10 cellular contexts compared by ENCODE assay signal in the genomic region with DNA sequence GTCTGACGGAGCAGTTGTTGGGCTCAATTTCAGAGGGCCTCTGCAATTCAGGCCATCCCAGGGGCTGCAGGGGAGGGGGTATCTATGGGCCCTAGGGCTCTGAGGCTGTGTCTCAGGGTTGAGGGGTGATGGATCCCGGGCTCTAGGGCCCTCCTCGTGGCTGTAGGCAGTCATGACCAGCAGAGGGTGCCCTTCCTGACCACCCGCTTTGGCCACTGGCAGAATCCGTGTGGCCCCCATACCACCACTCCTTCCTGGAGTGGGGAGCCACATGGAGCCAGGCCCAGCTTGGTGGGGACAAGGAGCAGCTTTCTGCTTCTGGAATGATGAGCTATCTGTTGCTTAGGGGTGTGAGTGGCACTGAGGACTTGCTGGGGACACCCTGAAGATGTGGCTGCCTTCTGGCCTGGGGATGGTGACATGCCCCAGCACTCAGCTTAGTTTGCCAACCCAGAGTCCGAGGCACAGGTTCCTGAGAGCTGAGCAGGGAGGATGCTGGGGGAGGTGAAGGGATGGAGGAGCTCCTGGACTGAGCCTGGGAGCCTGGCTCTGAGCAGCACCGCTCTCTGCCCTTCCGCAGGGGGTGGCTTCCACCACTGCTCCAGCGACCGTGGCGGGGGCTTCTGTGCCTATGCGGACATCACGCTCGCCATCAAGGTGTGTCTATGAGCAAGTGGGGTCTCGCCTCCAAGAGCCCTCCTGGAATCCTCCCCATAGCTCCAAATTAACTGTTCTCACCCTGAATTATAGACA. TPM values are rescaled to one million over a fixed set of nuclear protein-coding genes. Genes with fewer than 3 reads are reported as not detected.
DNase-seq lines count a peak whose midpoint lies in the region; ATAC-seq and TF ChIP-seq lines count a peak whose summit lies in the region.
"Had no signal": no experiment of that assay in that cellular context is flagged by ENCODE, and none has a peak within 500 bp of the region (broad histone marks: within the 10 kb centered on the region; RNA-seq: fewer than 3 reads in every experiment).

No MANE protein-coding gene starts in this region.

- no peaks in the 10 kb centered on the region for H4K20me1 ChIP-seq in OCI-LY7 (ENCODE audit: insufficient read depth, low read length)

- H3K36me3 ChIP-seq in OCI-LY7 (ENCODE audit: insufficient read depth, low read length) (no peaks in the 10 kb centered on the region), tibial nerve (peaks cover 0 to 38% (median 0%) of the 10 kb centered on the region in 3 donors)

- no peak overlapping the region for H3K27ac ChIP-seq in OCI-LY7 (ENCODE audit: low read depth, low read length, poor library complexity, severe bottlenecking)
- no peak overlapping the region for H3K27ac ChIP-seq in foreskin keratinocyte
- peak overlapping the region in 1 of 4 donors; percentile 16 for H3K27ac ChIP-seq in tibial nerve

- TF ChIP-seq CTCF in OCI-LY7 (conservative IDR thresholded peaks at IDR 0.05; ENCODE audit: low read length) (peak; percentile 78), foreskin keratinocyte (conservative IDR thresholded peaks at IDR 0.05) (peak; percentile 64), tibial nerve (IDR thresholded peaks at IDR 0.05) (peak; percentile 16 to 54 (median 40))

- no peak for TF ChIP-seq POLR2A in tibial nerve (IDR thresholded peaks at IDR 0.05)

- H3K4me1 ChIP-seq in OCI-LY7 (ENCODE audit: insufficient read depth, low read length, poor library complexity, severe bottlenecking) (no peaks in the 10 kb centered on the region), foreskin keratinocyte (peaks cover 5% of the 10 kb centered on the region), tibial nerve (peaks cover 3 to 34% (median 15%) of the 10 kb centered on the region in 4 donors)

- intact Hi-C loops in OCI-LY7 (cut with micrococcal nuclease; ENCODE audit: unreplicated experiment), result loop anchor here (1.0 kb wide), 1 partner anchor 148 kb away; no protein-coding TSS in a partner anchor

- no TSS peak for BruUV-seq in OCI-LY7 (replicated peaks; lab: Mats Ljungman, UMichigan)

- no peaks in the 10 kb centered on the region for H3K27me3 ChIP-seq in foreskin keratinocyte
- no peaks in the 10 kb centered on the region for H3K27me3 ChIP-seq in tibial nerve

- H3K9me2 ChIP-seq in OCI-LY7 (ENCODE audit: insufficient read depth, low read length), result no peaks in the 10 kb centered on the region

- H2AFZ ChIP-seq in OCI-LY7 (ENCODE audit: low read length), result no peak overlapping the region

- no peak overlapping the region for H3K4me2 ChIP-seq in OCI-LY7 (ENCODE audit: low read length)

- no peaks in the 10 kb centered on the region for H3K9me3 Mint-ChIP-seq in activated T-cell treated with anti-CD3 and anti-CD28 coated beads, Interleukin-2, amount 50 U/mL, for 72 hours

- CTCF ChIA-PET in OCI-LY7 (lab: Charles Lee; ENCODE audit: unreplicated experiment), result interaction anchor here (0.6 to 0.7 kb wide), 2 partner anchors 148 to 156 kb away, joined by 3 to 4 read pairs; no protein-coding TSS in a partner anchor

- no peak for TF ChIP-seq EP300 in tibial nerve (IDR thresholded peaks at IDR 0.05)

- no peak overlapping the region for H3K27ac Mint-ChIP-seq in activated T-cell treated with anti-CD3 and anti-CD28 coated beads, Interleukin-2, amount 50 U/mL, for 72 hours

- DNase-seq in activated T-cell treated with anti-CD3 and anti-CD28 coated beads, Interleukin-2, amount 50 U/mL, for 72 hours, result peak; percentile 12 to 16
- no peak for DNase-seq in activated T-cell treated with anti-CD3 and anti-CD28 coated beads, Interleukin-2, amount 50 U/mL, for 1 hour
- DNase-seq in OCI-LY7 (ENCODE audit: low spot score) (peak; percentile 27), foreskin keratinocyte (no peak), tibial nerve (ENCODE audit: low spot score in 2 of 2) (no peak), DMS53 treated with DMSO at 0.1 percent for 48 hours (lab: John Stamatoyannopoulos, UW; ENCODE audit: unreplicated experiment) (no peak), A172 (ENCODE audit: low spot score) (no peak)
- DNase-seq: DMS153, small intestine had no signal

- H3K4me3 ChIP-seq in OCI-LY7 (ENCODE audit: low read depth, low read length, poor library complexity, severe bottlenecking) (no peak overlapping the region), tibial nerve (no peak overlapping the region)

- 76 to 78% methylated on average over 15 of the region's 15 CpGs for WGBS in tibial nerve, 2 donors

- H3K36me3 Mint-ChIP-seq in activated T-cell treated with anti-CD3 and anti-CD28 coated beads, Interleukin-2, amount 50 U/mL, for 72 hours (ENCODE audit: insufficient read depth in 2 of 2), result no peaks in the 10 kb centered on the region

- no peaks in the 10 kb centered on the region for H3K27me3 Mint-ChIP-seq in activated T-cell treated with anti-CD3 and anti-CD28 coated beads, Interleukin-2, amount 50 U/mL, for 72 hours (ENCODE audit: low read depth)

- ATAC-seq in activated T-cell treated with anti-CD3 and anti-CD28 coated beads, Interleukin-2, amount 50 U/mL, for 72 hours (replicated peaks in 1 of 2), result peak in 1 of 2 donors; percentile 38
- ATAC-seq in foreskin keratinocyte (no peak), GM21576 (IDR thresholded peaks at IDR 0.05; ENCODE audit: unreplicated experiment) (no peak)

- H3K9me3 ChIP-seq in OCI-LY7 (ENCODE audit: low read length), result no peaks in the 10 kb centered on the region
- no peaks in the 10 kb centered on the region for H3K9me3 ChIP-seq in tibial nerve

- no peak overlapping the region for H3K4me3 Mint-ChIP-seq in activated T-cell treated with anti-CD3 and anti-CD28 coated beads, Interleukin-2, amount 50 U/mL, for 72 hours

- no peaks in the 10 kb centered on the region for H3K4me1 Mint-ChIP-seq in activated T-cell treated with anti-CD3 and anti-CD28 coated beads, Interleukin-2, amount 50 U/mL, for 72 hours (ENCODE audit: low read depth)

- POLR2A ChIA-PET in OCI-LY7 (lab: Charles Lee), result no interaction called here

- H3K79me2 ChIP-seq in OCI-LY7 (ENCODE audit: insufficient read depth, low read depth, low read length), result no peaks in the 10 kb centered on the region

RNA-seq across cellular contexts. Expression of gene HDAC11, which starts 20.2 kb away (rescaled TPM):
- total RNA-seq in activated T-cell treated with anti-CD3 and anti-CD28 coated beads, Interleukin-2, amount 50 U/mL, for 72 hours, result 1 to 10 TPM; 6.2 to 8.0 TPM
- 0.18 and 1.1 TPM in 2 replicates for total RNA-seq in OCI-LY7 (2014; rRNA removed; shearing (Covaris generic))
- total RNA-seq in OCI-LY7 (2022) (0.74 and 1.3 TPM in 2 replicates), foreskin keratinocyte (13.3 and 13.5 TPM in 2 replicates), tibial nerve (10 to 100 TPM; 20.9 to 25.1 (median 23.9) TPM)
- 13.8 and 14.9 TPM in 2 replicates for polyA plus RNA-seq in foreskin keratinocyte
- 16.7 and 17.4 TPM in 2 replicates for total RNA-seq in A172 (2014; rRNA removed; shearing (Covaris generic))

RNA-seq across cellular contexts. Expression of gene FBLN2, which starts 48.6 kb away (rescaled TPM):
- 1 to 10 TPM in 1 of 2 donors, under 1 TPM in 1; 0.49 to 1.1 TPM for total RNA-seq in activated T-cell treated with anti-CD3 and anti-CD28 coated beads, Interleukin-2, amount 50 U/mL, for 72 hours
- total RNA-seq in OCI-LY7 (2014; rRNA removed; shearing (Covaris generic)), result not detected in 2 replicates
- total RNA-seq in OCI-LY7 (2022) (not detected in 2 replicates), foreskin keratinocyte (4.0 and 5.5 TPM in 2 replicates), tibial nerve (100 to 1,000 TPM; 185 to 445 (median 240) TPM)
- 2.8 and 4.1 TPM in 2 replicates for polyA plus RNA-seq in foreskin keratinocyte
- 0.07 and 0.41 TPM in 2 replicates for total RNA-seq in A172 (2014; rRNA removed; shearing (Covaris generic))

Comparison
In these comparisons a context has a peak if more than half of its experiments do, and no peak if none do; other contexts are left out.
1. DNase-seq: peak in activated T-cell treated with anti-CD3 and anti-CD28 coated beads, Interleukin-2, amount 50 U/mL, for 72 hours (2 of 2) and OCI-LY7 (single experiment); none in activated T-cell treated with anti-CD3 and anti-CD28 coated beads, Interleukin-2, amount 50 U/mL, for 1 hour (single experiment), foreskin keratinocyte (0 of 2), tibial nerve (0 of 2), DMS53 treated with DMSO at 0.1 percent for 48 hours (single experiment) and A172 (single experiment).
2. RNA of gene FBLN2, which starts 48.6 kb away (total RNA-seq): 185 to 445 TPM in tibial nerve; 4.0 to 5.5 TPM in foreskin keratinocyte, 0.49 to 1.1 TPM in activated T-cell treated with anti-CD3 and anti-CD28 coated beads, Interleukin-2, amount 50 U/mL, for 72 hours, 0.07 to 0.41 TPM in A172 and not detected in OCI-LY7; every median in the first group is over 10 times any median in the second.
3. Peak in every context shown above with its lines, with median percentiles within 50 percentile points of each other: CTCF ChIP-seq.